8 cellular contexts compared by ENCODE assay signal in the genomic region with DNA sequence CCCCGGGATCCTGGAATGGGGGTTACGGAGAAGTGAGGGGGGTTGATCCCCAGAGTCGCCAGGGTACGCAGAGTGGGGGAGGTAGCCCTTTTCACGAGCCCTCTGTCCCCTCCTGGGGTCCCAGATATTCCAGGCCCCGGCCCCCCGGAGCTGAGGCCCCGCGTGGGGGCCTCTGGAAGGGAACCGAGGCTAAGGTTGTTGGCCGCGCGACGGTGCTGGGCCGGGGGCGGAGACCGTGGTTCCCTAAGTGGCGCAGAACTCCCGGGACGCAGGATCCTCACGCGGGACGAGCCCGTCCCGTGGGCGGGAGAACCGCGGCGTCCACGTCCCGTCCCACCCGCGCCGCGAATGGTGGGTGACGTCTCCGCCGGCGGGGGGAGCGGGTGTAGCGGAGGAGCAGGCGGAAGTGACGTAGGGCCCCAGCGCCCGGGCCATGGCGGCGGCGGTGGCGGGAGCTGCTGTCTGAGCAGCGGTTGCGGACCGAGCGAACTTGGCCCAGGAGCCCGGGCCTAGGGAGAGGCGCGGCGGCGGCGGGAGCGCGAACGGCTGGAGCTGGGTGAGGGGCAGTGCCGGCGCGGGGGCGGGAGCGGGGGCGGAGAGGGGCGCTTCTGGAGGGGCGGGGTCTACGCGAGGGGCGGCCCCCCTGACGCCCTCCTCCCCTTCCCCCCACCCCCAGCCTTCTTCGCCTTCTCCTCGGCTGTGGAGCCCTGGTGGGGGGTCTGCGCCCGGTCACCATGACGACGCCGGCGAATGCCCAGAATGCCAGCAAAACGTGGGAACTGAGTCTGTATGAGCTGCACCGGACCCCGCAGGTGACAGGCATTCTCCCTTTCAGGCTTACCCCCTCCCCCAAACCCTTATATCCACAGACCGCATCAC. TPM values are rescaled to one million over a fixed set of nuclear protein-coding genes. Genes with fewer than 3 reads are reported as not detected.
DNase-seq lines count a peak whose midpoint lies in the region; ATAC-seq and TF ChIP-seq lines count a peak whose summit lies in the region.

A gene (plus strand): TSS at position 412 of the 879 bp plus-strand sequence. CDS start 323 bp downstream, at position 735.

- H3K9me2 ChIP-seq in HCT116 (ENCODE audit: insufficient read depth), result no peaks in the 10 kb centered on the region

- H2AFZ ChIP-seq in HCT116 (ENCODE audit: low read depth, low read length, poor library complexity, severe bottlenecking), result no peak within 1 kb of the TSS

- H3K4me2 ChIP-seq in HCT116 (ENCODE audit: low read length), result peak within 1 kb of the TSS; percentile 97

- CTCF ChIA-PET in HCT116 (lab: Charles Lee), result interaction anchor here (1.4 to 1.9 kb wide), 2 partner anchors 11 to 40 kb away, joined by 4 to 6 read pairs; no protein-coding TSS in a partner anchor

- DNase-seq in Daoy (ENCODE audit: low read depth), result peak; percentile 87
- DNase-seq in HCT116 (ENCODE audit: low read depth, low spot score), result no peak
- DNase-seq in NCI-H2196 treated with DMSO at 0.1 percent for 48 hours (lab: John Stamatoyannopoulos, UW; ENCODE audit: unreplicated experiment), result peak; percentile 75
- DNase-seq in central memory CD4-positive, alpha-beta T cell, result peak; percentile 84
- DNase-seq in islet precursor cell, result peak; percentile 81
- peak; percentile 67 to 83 for DNase-seq in stimulated activated CD4-positive, alpha-beta T cell treated with anti-CD3 and anti-CD28 coated beads, Interleukin-12 subunit alpha, Interleukin-12 subunit beta, amount 100 ng/mL, for 24 hours (ENCODE audit: low read depth in 2 of 2)

- POLR2A ChIA-PET in HCT116 (lab: Charles Lee), result interaction anchor here (0.6 to 1.4 kb wide), 2 partner anchors 9 to 58 kb away, joined by 3 to 5 read pairs; no protein-coding TSS in a partner anchor

- H3K27me3 ChIP-seq in HCT116 (ENCODE audit: insufficient read depth, low read length), result no peaks in the 10 kb centered on the region

- H4K20me1 ChIP-seq in HCT116 (ENCODE audit: insufficient read depth), result no peaks in the 10 kb centered on the region

- no peaks in the 10 kb centered on the region for H3K9me3 ChIP-seq in HCT116 (ENCODE audit: control insufficient read depth in 1 of 2, insufficient read depth in 1 of 2, low read depth in 1 of 2, low read length in 2 of 2)

- H3K27ac ChIP-seq in HCT116 (ENCODE audit: low read depth, low read length), result peak within 1 kb of the TSS; percentile 96

- H3K4me1 ChIP-seq in HCT116 (ENCODE audit: control insufficient read depth in 1 of 2, insufficient read depth in 2 of 2, low read length in 2 of 2), result peaks cover 29 to 49% of the 10 kb centered on the region in 2 experiments

- H3K79me2 ChIP-seq in HCT116 (ENCODE audit: insufficient read depth, low read length), result peaks cover 29% of the 10 kb centered on the region

- TF ChIP-seq CTCF in HCT116 (IDR thresholded peaks at IDR 0.05 in 2 of 3, conservative IDR thresholded peaks at IDR 0.05 in 1 of 3; ENCODE audit: borderline replicate concordance in 1 of 3, insufficient read depth in 1 of 3, low read depth in 2 of 3, low read length in 2 of 3), result no peak

- H3K4me3 ChIP-seq in HCT116 (replicated peaks in 1 of 2; ENCODE audit: low read depth in 1 of 2, low read length in 2 of 2), result peak within 1 kb of the TSS; percentile 92 to 95

- BruUV-seq in HCT116 (replicated peaks; lab: Mats Ljungman, UMichigan), result no TSS peak

- peak; percentile 38 for ATAC-seq in HCT116
- peak; percentile 45 to 49 for ATAC-seq in activated CD4-positive, CD25-positive, alpha-beta regulatory T cell treated with anti-CD3 and anti-CD28 coated beads, Interleukin-2, amount 50 U/mL, for 24 hours
- ATAC-seq in HG03520 (IDR thresholded peaks at IDR 0.05; ENCODE audit: unreplicated experiment), result no peak

- TF ChIP-seq POLR2A in HCT116 (IDR thresholded peaks at IDR 0.05; ENCODE audit: borderline replicate concordance, extremely low read depth, insufficient read depth, insufficient read length), result peak; percentile 53

- RAD21 ChIA-PET in HCT116 (lab: Charles Lee; ENCODE audit: low non-redundant PET in 1 of 2, low total read pairs in 2 of 2, uncharacterized antibody in 2 of 2, unreplicated experiment in 2 of 2), result interaction anchor here in 1 of 2 experiments (1.3 kb wide), 1 partner anchor 40 kb away, joined by 5 read pairs; no protein-coding TSS in a partner anchor

- TF ChIP-seq RAD21 in HCT116 (IDR thresholded peaks at IDR 0.05; ENCODE audit: low read depth), result no peak

- peak within 1 kb of the TSS; percentile 96 for H3K9ac ChIP-seq in HCT116 (ENCODE audit: low read length)

- intact Hi-C loops in HCT116 (cut with micrococcal nuclease), result loop anchor here (10.0 kb wide), 1 partner anchor 206 kb away; a partner anchor contains a TSS

- peaks cover 11 to 23% of the 10 kb centered on the region in 2 experiments; a peak in 3 of 4 replicates for H3K36me3 ChIP-seq in HCT116 (ENCODE audit: control insufficient read depth in 1 of 2, insufficient read depth in 2 of 2, low read length in 2 of 2)

TF ChIP-seq in HCT116, 20 proteins besides CTCF, POLR2A, EP300 and RAD21 (continues in another document):
- TF ChIP-seq ZFX (IDR thresholded peaks at IDR 0.05), result peak; percentile 58; the same call in 1 of the 2 replicates
- TF ChIP-seq CEBPB (IDR thresholded peaks at IDR 0.05; ENCODE audit: low read depth), result no peak
- TF ChIP-seq, protein P1, sequence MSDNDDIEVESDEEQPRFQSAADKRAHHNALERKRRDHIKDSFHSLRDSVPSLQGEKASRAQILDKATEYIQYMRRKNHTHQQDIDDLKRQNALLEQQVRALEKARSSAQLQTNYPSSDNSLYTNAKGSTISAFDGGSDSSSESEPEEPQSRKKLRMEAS (IDR thresholded peaks at IDR 0.05), result no peak
- no peak for TF ChIP-seq JUND (IDR thresholded peaks at IDR 0.05)
- TF ChIP-seq, protein P2, sequence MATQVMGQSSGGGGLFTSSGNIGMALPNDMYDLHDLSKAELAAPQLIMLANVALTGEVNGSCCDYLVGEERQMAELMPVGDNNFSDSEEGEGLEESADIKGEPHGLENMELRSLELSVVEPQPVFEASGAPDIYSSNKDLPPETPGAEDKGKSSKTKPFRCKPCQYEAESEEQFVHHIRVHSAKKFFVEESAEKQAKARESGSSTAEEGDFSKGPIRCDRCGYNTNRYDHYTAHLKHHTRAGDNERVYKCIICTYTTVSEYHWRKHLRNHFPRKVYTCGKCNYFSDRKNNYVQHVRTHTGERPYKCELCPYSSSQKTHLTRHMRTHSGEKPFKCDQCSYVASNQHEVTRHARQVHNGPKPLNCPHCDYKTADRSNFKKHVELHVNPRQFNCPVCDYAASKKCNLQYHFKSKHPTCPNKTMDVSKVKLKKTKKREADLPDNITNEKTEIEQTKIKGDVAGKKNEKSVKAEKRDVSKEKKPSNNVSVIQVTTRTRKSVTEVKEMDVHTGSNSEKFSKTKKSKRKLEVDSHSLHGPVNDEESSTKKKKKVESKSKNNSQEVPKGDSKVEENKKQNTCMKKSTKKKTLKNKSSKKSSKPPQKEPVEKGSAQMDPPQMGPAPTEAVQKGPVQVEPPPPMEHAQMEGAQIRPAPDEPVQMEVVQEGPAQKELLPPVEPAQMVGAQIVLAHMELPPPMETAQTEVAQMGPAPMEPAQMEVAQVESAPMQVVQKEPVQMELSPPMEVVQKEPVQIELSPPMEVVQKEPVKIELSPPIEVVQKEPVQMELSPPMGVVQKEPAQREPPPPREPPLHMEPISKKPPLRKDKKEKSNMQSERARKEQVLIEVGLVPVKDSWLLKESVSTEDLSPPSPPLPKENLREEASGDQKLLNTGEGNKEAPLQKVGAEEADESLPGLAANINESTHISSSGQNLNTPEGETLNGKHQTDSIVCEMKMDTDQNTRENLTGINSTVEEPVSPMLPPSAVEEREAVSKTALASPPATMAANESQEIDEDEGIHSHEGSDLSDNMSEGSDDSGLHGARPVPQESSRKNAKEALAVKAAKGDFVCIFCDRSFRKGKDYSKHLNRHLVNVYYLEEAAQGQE (IDR thresholded peaks at IDR 0.05; ENCODE audit: low read depth), result no peak
- TF ChIP-seq ELF1 (IDR thresholded peaks at IDR 0.05; ENCODE audit: borderline replicate concordance, low read depth), result no peak
- TF ChIP-seq TCF7L2 (IDR thresholded peaks at IDR 0.05; ENCODE audit: borderline replicate concordance, extremely low read depth, insufficient read depth, insufficient read length), result no peak
- no peak for TF ChIP-seq CBX3 (IDR thresholded peaks at IDR 0.05; ENCODE audit: low read depth)
- no peak for TF ChIP-seq ZNF274 (IDR thresholded peaks at IDR 0.05; ENCODE audit: low read depth, low read length)
- no peak for TF ChIP-seq SP1 (IDR thresholded peaks at IDR 0.05; ENCODE audit: low read depth)
- TF ChIP-seq, protein P3, sequence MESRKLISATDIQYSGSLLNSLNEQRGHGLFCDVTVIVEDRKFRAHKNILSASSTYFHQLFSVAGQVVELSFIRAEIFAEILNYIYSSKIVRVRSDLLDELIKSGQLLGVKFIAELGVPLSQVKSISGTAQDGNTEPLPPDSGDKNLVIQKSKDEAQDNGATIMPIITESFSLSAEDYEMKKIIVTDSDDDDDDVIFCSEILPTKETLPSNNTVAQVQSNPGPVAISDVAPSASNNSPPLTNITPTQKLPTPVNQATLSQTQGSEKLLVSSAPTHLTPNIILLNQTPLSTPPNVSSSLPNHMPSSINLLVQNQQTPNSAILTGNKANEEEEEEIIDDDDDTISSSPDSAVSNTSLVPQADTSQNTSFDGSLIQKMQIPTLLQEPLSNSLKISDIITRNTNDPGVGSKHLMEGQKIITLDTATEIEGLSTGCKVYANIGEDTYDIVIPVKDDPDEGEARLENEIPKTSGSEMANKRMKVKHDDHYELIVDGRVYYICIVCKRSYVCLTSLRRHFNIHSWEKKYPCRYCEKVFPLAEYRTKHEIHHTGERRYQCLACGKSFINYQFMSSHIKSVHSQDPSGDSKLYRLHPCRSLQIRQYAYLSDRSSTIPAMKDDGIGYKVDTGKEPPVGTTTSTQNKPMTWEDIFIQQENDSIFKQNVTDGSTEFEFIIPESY (IDR thresholded peaks at IDR 0.05; ENCODE audit: extremely low read depth, insufficient replicate concordance, low read length), result no peak
- TF ChIP-seq SRF (IDR thresholded peaks at IDR 0.05; ENCODE audit: low read depth), result no peak
- TF ChIP-seq, protein P4, sequence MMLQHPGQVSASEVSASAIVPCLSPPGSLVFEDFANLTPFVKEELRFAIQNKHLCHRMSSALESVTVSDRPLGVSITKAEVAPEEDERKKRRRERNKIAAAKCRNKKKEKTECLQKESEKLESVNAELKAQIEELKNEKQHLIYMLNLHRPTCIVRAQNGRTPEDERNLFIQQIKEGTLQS (IDR thresholded peaks at IDR 0.05), result no peak
- TF ChIP-seq YY1 (IDR thresholded peaks at IDR 0.05; ENCODE audit: extremely low read depth, insufficient replicate concordance, low read depth, low read length), result peak; percentile 88
- no peak for TF ChIP-seq SIN3A (IDR thresholded peaks at IDR 0.05; ENCODE audit: low read depth)
- TF ChIP-seq EGR1 (IDR thresholded peaks at IDR 0.05; ENCODE audit: low read depth), result no peak
- TF ChIP-seq FOSL1 (IDR thresholded peaks at IDR 0.05; ENCODE audit: low read depth), result no peak
- no peak for TF ChIP-seq EZH2phosphoT487 (IDR thresholded peaks at IDR 0.05; ENCODE audit: borderline replicate concordance)
- TF ChIP-seq EZH2 (IDR thresholded peaks at IDR 0.05), result no peak

RNA-seq across cellular contexts. Expression of the gene that starts here (rescaled TPM):
- 43.4 and 44.9 TPM in 2 replicates for total RNA-seq in Daoy (2014; rRNA removed; shearing (Covaris generic))
- 45.9 TPM for total RNA-seq in HCT116 (2021; ENCODE audit: unreplicated experiment)
- polyA plus RNA-seq in HCT116 (2012), result 57.0 and 57.1 TPM in 2 replicates
